12 cellular contexts compared by ENCODE assay signal in genomic region chr3:141431411-141432378, GRCh38. TPM values are rescaled to one million over a fixed set of nuclear protein-coding genes. Genes with fewer than 3 reads are reported as not detected.
DNase-seq lines count a peak whose midpoint lies in the region; ATAC-seq, FAIRE-seq and TF ChIP-seq lines count a peak whose summit lies in the region.
"Had no signal": no experiment of that assay in that cellular context is flagged by ENCODE, and none has a peak within 500 bp of the region (broad histone marks: within the 10 kb centered on the region; RNA-seq: fewer than 3 reads in every experiment).

No MANE protein-coding gene starts in this region.

- no peak overlapping the region for H3K4me3 Mint-ChIP-seq in nephron progenitor cell
- H3K4me3 Mint-ChIP-seq: stimulated activated naive CD8-positive, alpha-beta T cell treated with anti-CD3 and anti-CD28 coated beads, Interleukin-15, amount 100 ng/mL, for 72 hours had no signal

- DNase-seq in activated CD8-positive, alpha-beta memory T cell treated with anti-CD3 and anti-CD28 coated beads, Interleukin-2, amount 50 U/mL, for 48 hours = peak; percentile 15
- DNase-seq in activated CD8-positive, alpha-beta memory T cell treated with anti-CD3 and anti-CD28 coated beads, Interleukin-2, amount 50 U/mL, for 4 hours = no peak
- no peak for DNase-seq in esophagus squamous epithelium (lab: John Stamatoyannopoulos, UW)
- DNase-seq in nephron progenitor cell = no peak
- no peak for DNase-seq in upper lobe of right lung
- no peak for DNase-seq in EL
- DNase-seq in frontal cortex (ENCODE audit: low spot score in 2 of 2) = no peak
- no peak for DNase-seq in effector memory CD4-positive, alpha-beta T cell
- DNase-seq: mammary epithelial cell; NCI-H1105 treated with DMSO at 0.1 percent for 48 hours; stimulated activated CD4-positive, alpha-beta T cell treated with anti-CD3 and anti-CD28 coated beads, Interleukin-15, amount 100 ng/mL, for 24 hours; stimulated activated naive CD8-positive, alpha-beta T cell treated with anti-CD3 and anti-CD28 coated beads, Interleukin-15, amount 100 ng/mL, for 72 hours had no signal

- H3K4me1 Mint-ChIP-seq in nephron progenitor cell = peaks cover 49% of the 10 kb centered on the region

- no peak for TF ChIP-seq POLR2A in esophagus squamous epithelium (IDR thresholded peaks at IDR 0.05)

- 68 to 69% methylated on average over 15 to 18 of the region's 18 CpGs for WGBS in esophagus squamous epithelium, 2 donors

- peaks cover 0 to 39% (median 8%) of the 10 kb centered on the region in 3 donors for H3K36me3 ChIP-seq in esophagus squamous epithelium
- peaks cover 23% of the 10 kb centered on the region for H3K36me3 ChIP-seq in upper lobe of right lung
- H3K36me3 ChIP-seq in effector memory CD4-positive, alpha-beta T cell (ENCODE audit: control insufficient read depth, insufficient read depth, low read length) = peaks cover 5% of the 10 kb centered on the region

- peaks cover 2 to 74% (median 2%) of the 10 kb centered on the region in 3 donors for H3K4me1 ChIP-seq in esophagus squamous epithelium
- H3K4me1 ChIP-seq in upper lobe of right lung = peaks cover 51% of the 10 kb centered on the region
- H3K4me1 ChIP-seq in effector memory CD4-positive, alpha-beta T cell (ENCODE audit: control insufficient read depth, insufficient read depth, low read length, poor library complexity, severe bottlenecking) = no peaks in the 10 kb centered on the region

- intact Hi-C loops in esophagus squamous epithelium (cut with DNase I) = no loop called here
- intact Hi-C loops in upper lobe of right lung (cut with DNase I) = no loop called here

- no peaks in the 10 kb centered on the region for H3K9me3 Mint-ChIP-seq in nephron progenitor cell
- H3K9me3 Mint-ChIP-seq: stimulated activated naive CD8-positive, alpha-beta T cell treated with anti-CD3 and anti-CD28 coated beads, Interleukin-15, amount 100 ng/mL, for 72 hours had no signal

- peaks cover 5% of the 10 kb centered on the region for H3K36me3 Mint-ChIP-seq in nephron progenitor cell (ENCODE audit: low read depth)

- H3K27ac ChIP-seq in esophagus squamous epithelium (peak overlapping the region; percentile 7 to 79 (median 64)), upper lobe of right lung (peak overlapping the region; percentile 71)
- no peak overlapping the region for H3K27ac ChIP-seq in effector memory CD4-positive, alpha-beta T cell (ENCODE audit: insufficient read depth, low read length, poor library complexity, severe bottlenecking)

- H3K9me3 ChIP-seq in esophagus squamous epithelium = no peaks in the 10 kb centered on the region
- H3K9me3 ChIP-seq in upper lobe of right lung = no peaks in the 10 kb centered on the region
- no peaks in the 10 kb centered on the region for H3K9me3 ChIP-seq in effector memory CD4-positive, alpha-beta T cell (ENCODE audit: control insufficient read depth, low read length)

- no peaks in the 10 kb centered on the region for H3K27me3 Mint-ChIP-seq in nephron progenitor cell (ENCODE audit: low read depth, poor library complexity)
- H3K27me3 Mint-ChIP-seq: stimulated activated naive CD8-positive, alpha-beta T cell treated with anti-CD3 and anti-CD28 coated beads, Interleukin-15, amount 100 ng/mL, for 72 hours had no signal

- ATAC-seq in upper lobe of right lung = peak; percentile 66
- ATAC-seq: stimulated activated naive CD8-positive, alpha-beta T cell treated with anti-CD3 and anti-CD28 coated beads, Interleukin-15, amount 100 ng/mL, for 72 hours had no signal

- TF ChIP-seq CTCF in esophagus squamous epithelium (IDR thresholded peaks at IDR 0.05) (no peak), nephron progenitor cell (IDR thresholded peaks at IDR 0.05) (no peak), upper lobe of right lung (IDR thresholded peaks at IDR 0.05) (no peak)

- H3K4me3 ChIP-seq in esophagus squamous epithelium = peak overlapping the region in 1 of 4 donors; percentile 25
- peak overlapping the region; percentile 4 for H3K4me3 ChIP-seq in upper lobe of right lung
- no peak overlapping the region for H3K4me3 ChIP-seq in effector memory CD4-positive, alpha-beta T cell (ENCODE audit: insufficient read depth, low read depth, low read length, poor library complexity, severe bottlenecking)

- H3K27ac Mint-ChIP-seq in nephron progenitor cell = peak overlapping the region; percentile 75

- H3K27me3 ChIP-seq in esophagus squamous epithelium (no peaks in the 10 kb centered on the region), upper lobe of right lung (no peaks in the 10 kb centered on the region)
- no peaks in the 10 kb centered on the region for H3K27me3 ChIP-seq in effector memory CD4-positive, alpha-beta T cell (replicated peaks; ENCODE audit: control insufficient read depth, insufficient read depth, low read length, poor library complexity, severe bottlenecking)

- no peak for FAIRE-seq in frontal cortex (lab: Jason Lieb, UNC)

RNA-seq across cellular contexts. Expression of gene RASA2, which starts 55.1 kb away (rescaled TPM):
- total RNA-seq in esophagus squamous epithelium (10 to 100 TPM; 12.6 to 24.6 (median 19.4) TPM), upper lobe of right lung (30.3 TPM), frontal cortex (35.9 TPM)
